ENCODE assay signal across 18 cellular contexts in genomic region chr1:225887030-225887314, GRCh38. TPM values are rescaled to one million over a fixed set of nuclear protein-coding genes. Genes with fewer than 3 reads are reported as not detected.
DNase-seq lines count a peak whose midpoint lies in the region; ATAC-seq and TF ChIP-seq lines count a peak whose summit lies in the region.
"Had no signal": no experiment of that assay in that cellular context is flagged by ENCODE, and none has a peak within 500 bp of the region (broad histone marks: within the 10 kb centered on the region; RNA-seq: fewer than 3 reads in every experiment).

No MANE protein-coding gene starts in this region.

- H3K79me2 ChIP-seq in osteoblast (ENCODE audit: insufficient read depth, low read length): peaks cover 4% of the 10 kb centered on the region

- 94% methylated on average over 6 of the region's 7 CpGs for WGBS in HUES64

- H4K20me1 ChIP-seq in osteoblast (ENCODE audit: insufficient read depth, low read length): no peaks in the 10 kb centered on the region

- DNase-seq in left lobe of liver (ENCODE audit: low spot score) (peak; percentile 65), osteoblast (ENCODE audit: insufficient read length, low spot score, missing footprints) (peak; percentile 29), NCI-H187 (lab: John Stamatoyannopoulos, UW) (no peak), DMS53 (lab: John Stamatoyannopoulos, UW) (no peak)
- DNase-seq: ACHN; Calu3; CD4-positive, CD25-positive, alpha-beta regulatory T cell; DMS79; GM23248; MV-4-11; NCI-H1417 treated with DMSO at 0.1 percent for 48 hours; NCI-H2029 treated with DMSO at 0.1 percent for 48 hours; NCI-H510A treated with DMSO at 0.1 percent for 48 hours; SHP77 treated with DMSO at 0.1 percent for 48 hours had no signal

- H3K4me1 ChIP-seq in HUES64 (ENCODE audit: insufficient read depth, low read length) (peaks cover 24% of the 10 kb centered on the region), osteoblast (ENCODE audit: insufficient read depth, low read length) (peaks cover 9% of the 10 kb centered on the region)

- no peak for TF ChIP-seq CTCF in osteoblast (IDR thresholded peaks at IDR 0.05; ENCODE audit: extremely low read depth, low read depth, low read length)

- no peak overlapping the region for H3K4me2 ChIP-seq in osteoblast (ENCODE audit: insufficient read depth, low read length)

- peak; percentile 27 for ATAC-seq in left lobe of liver
- no peak for ATAC-seq in GM21360 (IDR thresholded peaks at IDR 0.05; ENCODE audit: unreplicated experiment)
- ATAC-seq: GM12878 had no signal

- H3K9me3 ChIP-seq in HUES64 (ENCODE audit: insufficient read depth, low read depth, low read length) (no peaks in the 10 kb centered on the region), osteoblast (ENCODE audit: low read depth, low read length) (no peaks in the 10 kb centered on the region)

- peaks cover 53% of the 10 kb centered on the region for H3K27me3 ChIP-seq in HUES64 (ENCODE audit: insufficient read depth, low read length)
- H3K27me3 ChIP-seq in osteoblast (ENCODE audit: insufficient read depth, low read length): no peaks in the 10 kb centered on the region

- 0 out of 2 replicates have a peak, but pooled peaks cover 5% of the 10 kb centered on the region for H3K36me3 ChIP-seq in HUES64 (ENCODE audit: insufficient read depth, low read length)
- no peaks in the 10 kb centered on the region for H3K36me3 ChIP-seq in osteoblast (ENCODE audit: insufficient read depth, low read length)

- no peak overlapping the region for H3K9ac ChIP-seq in HUES64 (ENCODE audit: low read depth, low read length)
- H3K9ac ChIP-seq: GM23248 had no signal

- H3K27ac ChIP-seq in HUES64 (ENCODE audit: low read depth, low read length) (no peak overlapping the region), osteoblast (ENCODE audit: low read depth, low read length) (no peak overlapping the region)
- H3K27ac ChIP-seq: GM23248 had no signal

- H3K4me3 ChIP-seq in HUES64 (ENCODE audit: low read length) (peak overlapping the region; percentile 47), osteoblast (ENCODE audit: insufficient read depth, low read length) (no peak overlapping the region)
- H3K4me3 ChIP-seq: GM12878, GM23248 had no signal

- no peak overlapping the region for H2AFZ ChIP-seq in osteoblast (ENCODE audit: low read length)
- H2AFZ ChIP-seq: GM23248 had no signal

RNA-seq across cellular contexts. Expression of gene LEFTY1, which starts 2.0 kb away (rescaled TPM):
- polyA plus RNA-seq in HUES64 (2013, experiment 1 of 2): 30.4 TPM
- 31.3 TPM for polyA plus RNA-seq in HUES64 (2013, experiment 2 of 2)
- total RNA-seq in left lobe of liver: 1.3 TPM
- under 0.01 TPM in 1 of 2 replicates, not detected in the other for total RNA-seq in osteoblast
- total RNA-seq: Calu3, G401, GM23248 had no signal
- polyA plus RNA-seq: GM23248 had no signal

RNA-seq across cellular contexts. Expression of gene TMEM63A, which starts 4.8 kb away (rescaled TPM):
- 22.8 TPM for polyA plus RNA-seq in HUES64 (2013, experiment 1 of 2)
- 19.8 TPM for polyA plus RNA-seq in HUES64 (2013, experiment 2 of 2)
- total RNA-seq in left lobe of liver: 69.1 TPM
- 23.2 and 31.5 TPM in 2 replicates for total RNA-seq in osteoblast

RNA-seq across cellular contexts. Expression of gene PYCR2, which starts 37.1 kb away (rescaled TPM):
- 69.9 TPM for polyA plus RNA-seq in HUES64 (2013, experiment 1 of 2)
- 65.6 TPM for polyA plus RNA-seq in HUES64 (2013, experiment 2 of 2)
- total RNA-seq in left lobe of liver: 26.9 TPM
- total RNA-seq in osteoblast: 25.9 and 29.0 TPM in 2 replicates

RNA-seq across cellular contexts. Expression of gene LEFTY2, which starts 54.0 kb away (rescaled TPM):
- 8.1 TPM for polyA plus RNA-seq in HUES64 (2013, experiment 1 of 2)
- polyA plus RNA-seq in HUES64 (2013, experiment 2 of 2): 7.5 TPM
- total RNA-seq in left lobe of liver (not detected), osteoblast (not detected in 2 replicates)
- total RNA-seq: Calu3; CD4-positive, CD25-positive, alpha-beta regulatory T cell; G401; GM12878; GM23248 had no signal
- polyA plus RNA-seq: CD4-positive, CD25-positive, alpha-beta regulatory T cell; GM12878; GM23248 had no signal

Comparison
In these comparisons a context has a peak if more than half of its experiments do, and no peak if none do; other contexts are left out.
1. DNase-seq: peak in left lobe of liver (single experiment) and osteoblast (single experiment); none in NCI-H187 (0 of 2) and DMS53 (single experiment).